ENCODE assay signal across 8 cellular contexts in the genomic region with DNA sequence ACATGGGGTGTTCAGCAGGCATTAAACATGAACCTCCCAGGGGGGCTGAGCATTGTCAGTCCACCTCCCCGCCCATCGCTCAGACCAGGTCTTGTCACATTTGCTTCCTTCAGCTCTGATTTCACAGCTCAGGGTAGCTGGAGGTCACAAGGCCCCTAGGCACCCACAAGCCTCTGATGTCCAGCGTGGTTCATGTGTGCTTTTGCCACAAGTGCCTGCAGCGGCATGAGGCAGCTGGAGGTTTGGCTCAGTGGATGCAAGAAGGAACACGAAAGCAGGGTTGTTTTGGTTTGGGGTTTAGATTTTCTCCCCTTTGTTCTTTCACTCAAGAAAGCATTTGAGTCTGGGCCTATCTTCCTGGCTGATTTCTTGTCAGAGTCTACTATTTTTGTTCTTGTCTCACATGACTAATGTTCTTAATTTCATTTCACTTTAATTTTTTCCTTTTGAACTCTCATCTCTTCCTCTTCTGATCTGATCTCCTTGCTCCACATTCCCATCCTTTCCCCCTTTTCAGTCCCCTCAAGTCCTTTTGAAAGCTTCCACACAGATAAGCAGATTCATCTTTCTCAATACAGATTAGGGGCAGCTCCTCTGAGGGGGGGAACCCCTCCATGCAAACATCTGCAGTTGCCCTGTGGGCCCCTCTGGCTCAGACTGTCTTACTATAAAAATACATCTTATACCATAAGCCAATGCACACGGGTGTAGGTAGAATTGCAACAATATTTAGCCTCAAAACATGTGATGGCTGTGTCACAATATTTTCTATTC.
DNase-seq lines count a peak whose midpoint lies in the region; ATAC-seq and TF ChIP-seq lines count a peak whose summit lies in the region.

No MANE protein-coding gene starts in this region.

- 79 to 83% (median 80%) methylated on average over 6 of the region's 6 CpGs for WGBS in stomach, 5 donors

- H3K4me3 ChIP-seq in GM12865 (ENCODE audit: low read depth, low read length) (no peak overlapping the region), Karpas-422 (ENCODE audit: low read length) (no peak overlapping the region; the same call in 1 of the 2 replicates), stomach (no peak overlapping the region)

- TF ChIP-seq POLR2A in stomach (IDR thresholded peaks at IDR 0.05), result no peak

- peaks cover 36% of the 10 kb centered on the region for H3K4me1 ChIP-seq in Karpas-422 (ENCODE audit: low read length)
- H3K4me1 ChIP-seq in stomach, result peaks cover 0 to 6% (median 0%) of the 10 kb centered on the region in 4 donors

- no peak for TF ChIP-seq CTCF in GM12865 (IDR thresholded peaks at IDR 0.05; ENCODE audit: insufficient read depth, low read depth, low read length, missing control alignments)
- no peak for TF ChIP-seq CTCF in stomach (IDR thresholded peaks at IDR 0.05)

- no peaks in the 10 kb centered on the region for H4K20me1 ChIP-seq in Karpas-422 (ENCODE audit: insufficient read depth, low read depth, low read length)

- peak overlapping the region; percentile 83; the same call in 1 of the 2 replicates for H2AFZ ChIP-seq in Karpas-422 (ENCODE audit: low read length)

- H3K9me3 Mint-ChIP-seq in memory B cell, result peaks cover 2% of the 10 kb centered on the region

- H3K79me2 ChIP-seq in Karpas-422 (ENCODE audit: low read length), result no peaks in the 10 kb centered on the region

- ATAC-seq in GM21526 (IDR thresholded peaks at IDR 0.05; ENCODE audit: low FRiP score, unreplicated experiment) (peak; percentile 51), memory B cell (ENCODE audit: low read depth) (peak; percentile 61)

- no peaks in the 10 kb centered on the region for H3K36me3 Mint-ChIP-seq in memory B cell

- peak overlapping the region; percentile 52 for H3K4me2 ChIP-seq in Karpas-422 (ENCODE audit: low read depth, low read length, poor library complexity, severe bottlenecking)

- H3K36me3 ChIP-seq in Karpas-422 (ENCODE audit: insufficient read depth, low read length) (no peaks in the 10 kb centered on the region), stomach (no peaks in the 10 kb centered on the region)

- H3K9ac ChIP-seq in Karpas-422 (ENCODE audit: low read length), result peak overlapping the region; percentile 51

- peak; percentile 74 for DNase-seq in GM12865 (ENCODE audit: low read depth)
- DNase-seq in Karpas-422, result peak; percentile 50
- DNase-seq in memory B cell (ENCODE audit: low spot score in 2 of 2), result no peak
- no peak for DNase-seq in OCI-M1 (lab: John Stamatoyannopoulos, UW)
- DNase-seq in stomach, result no peak
- DNase-seq in cerebellar nuclear complex (lab: John Stamatoyannopoulos, UW), result no peak
- no peak for DNase-seq in NCI-H748 treated with DMSO at 0.1 percent for 48 hours (lab: John Stamatoyannopoulos, UW)

- peak overlapping the region; percentile 57 for H3K4me3 Mint-ChIP-seq in memory B cell

- TF ChIP-seq EP300 in stomach (IDR thresholded peaks at IDR 0.05), result no peak

- H3K4me1 Mint-ChIP-seq in memory B cell, result peaks cover 50% of the 10 kb centered on the region

- no peaks in the 10 kb centered on the region for H3K27me3 ChIP-seq in Karpas-422 (ENCODE audit: low read length)
- H3K27me3 ChIP-seq in stomach, result no peaks in the 10 kb centered on the region

- peak overlapping the region; percentile 78 for H3K27ac Mint-ChIP-seq in memory B cell

- no peaks in the 10 kb centered on the region for H3K9me2 ChIP-seq in Karpas-422 (replicated peaks; ENCODE audit: insufficient read depth, low read length)

- intact Hi-C loops in stomach (cut with DNase I; ENCODE audit: low total_unique reads), result no loop called here

- H3K9me3 ChIP-seq in Karpas-422 (ENCODE audit: low read length) (no peaks in the 10 kb centered on the region), stomach (no peaks in the 10 kb centered on the region)

- H3K27ac ChIP-seq in Karpas-422 (ENCODE audit: low read length) (peak overlapping the region; percentile 59), stomach (no peak overlapping the region)

- H3K27me3 Mint-ChIP-seq in memory B cell, result no peaks in the 10 kb centered on the region

Comparison
In these comparisons a context has a peak if more than half of its experiments do, and no peak if none do; other contexts are left out.
1. DNase-seq: peak in GM12865 (single experiment) and Karpas-422 (single experiment); none in memory B cell (0 of 2), OCI-M1 (single experiment), stomach (single experiment), cerebellar nuclear complex (0 of 2) and NCI-H748 treated with DMSO at 0.1 percent for 48 hours (single experiment).